In genomic region chr3:50300681-50301254, GRCh38 we compare ENCODE assay signal across 8 cellular contexts. TPM values are rescaled to one million over a fixed set of nuclear protein-coding genes. Genes with fewer than 3 reads are reported as not detected.
DNase-seq lines count a peak whose midpoint lies in the region; ATAC-seq and TF ChIP-seq lines count a peak whose summit lies in the region.

No MANE protein-coding gene starts in this region.

- no peaks in the 10 kb centered on the region for H3K27me3 Mint-ChIP-seq in activated CD4-positive, alpha-beta memory T cell treated with anti-CD3 and anti-CD28 coated beads for 36 hours

- no peaks in the 10 kb centered on the region for H3K9me3 Mint-ChIP-seq in activated CD4-positive, alpha-beta memory T cell treated with anti-CD3 and anti-CD28 coated beads for 36 hours

- H3K4me3 ChIP-seq in GM12865 (ENCODE audit: low read depth, low read length) (no peak overlapping the region), sigmoid colon (no peak overlapping the region)

- WGBS in sigmoid colon, 2 donors = 92 to 94% methylated on average over 6 of the region's 6 CpGs

- peaks cover 1% of the 10 kb centered on the region for H3K36me3 Mint-ChIP-seq in activated CD4-positive, alpha-beta memory T cell treated with anti-CD3 and anti-CD28 coated beads for 36 hours

- DNase-seq in GM12865 (ENCODE audit: low read depth) = peak; percentile 12
- DNase-seq in activated CD4-positive, alpha-beta memory T cell treated with anti-CD3 and anti-CD28 coated beads for 36 hours = no peak
- no peak for DNase-seq in foreskin keratinocyte
- no peak for DNase-seq in sigmoid colon
- no peak for DNase-seq in NOMO-1 (lab: John Stamatoyannopoulos, UW; ENCODE audit: unreplicated experiment in 2 of 2)
- no peak for DNase-seq in NCI-H524 treated with DMSO at 0.1 percent for 48 hours (lab: John Stamatoyannopoulos, UW)
- no peak for DNase-seq in NCI-H1417 treated with DMSO at 0.1 percent for 48 hours (lab: John Stamatoyannopoulos, UW)
- no peak for DNase-seq in NCI-H2107 (lab: John Stamatoyannopoulos, UW)

- TF ChIP-seq CTCF in GM12865 (IDR thresholded peaks at IDR 0.05; ENCODE audit: insufficient read depth, low read depth, low read length, missing control alignments) (no peak), foreskin keratinocyte (conservative IDR thresholded peaks at IDR 0.05) (no peak), sigmoid colon (IDR thresholded peaks at IDR 0.05) (no peak)

- H3K4me1 ChIP-seq in foreskin keratinocyte = peaks cover 17% of the 10 kb centered on the region
- peaks cover 4 to 45% (median 40%) of the 10 kb centered on the region in 4 donors for H3K4me1 ChIP-seq in sigmoid colon

- intact Hi-C loops in activated CD4-positive, alpha-beta memory T cell treated with anti-CD3 and anti-CD28 coated beads for 36 hours (cut with micrococcal nuclease) = no loop called here
- intact Hi-C loops in sigmoid colon (cut with DNase I) = no loop called here

- no peaks in the 10 kb centered on the region for H3K36me3 ChIP-seq in sigmoid colon

- H3K27ac ChIP-seq in foreskin keratinocyte (peak overlapping the region; percentile 94), sigmoid colon (peak overlapping the region; percentile 88 to 89 (median 88))

- no peaks in the 10 kb centered on the region for H3K9me3 ChIP-seq in sigmoid colon

- peak overlapping the region; percentile 95 for H3K27ac Mint-ChIP-seq in activated CD4-positive, alpha-beta memory T cell treated with anti-CD3 and anti-CD28 coated beads for 36 hours

- peaks cover 31% of the 10 kb centered on the region for H3K4me1 Mint-ChIP-seq in activated CD4-positive, alpha-beta memory T cell treated with anti-CD3 and anti-CD28 coated beads for 36 hours (ENCODE audit: low read depth)

- H3K27me3 ChIP-seq in foreskin keratinocyte (no peaks in the 10 kb centered on the region), sigmoid colon (no peaks in the 10 kb centered on the region)

- TF ChIP-seq POLR2A in sigmoid colon (IDR thresholded peaks at IDR 0.05) = no peak

- POLR2A ChIA-PET in activated CD4-positive, alpha-beta memory T cell treated with anti-CD3 and anti-CD28 coated beads for 36 hours (lab: Charles Lee) = no interaction called here

- H3K4me3 Mint-ChIP-seq in activated CD4-positive, alpha-beta memory T cell treated with anti-CD3 and anti-CD28 coated beads for 36 hours = peak overlapping the region; percentile 97

- ATAC-seq in foreskin keratinocyte = no peak

- TF ChIP-seq EP300 in sigmoid colon (IDR thresholded peaks at IDR 0.05) = no peak

- CTCF ChIA-PET in activated CD4-positive, alpha-beta memory T cell treated with anti-CD3 and anti-CD28 coated beads for 36 hours (lab: Charles Lee) = interaction anchor here (1.3 to 2.5 kb wide), 2 partner anchors 75 to 106 kb away, joined by 3 to 6 read pairs; no protein-coding TSS in a partner anchor

RNA-seq across cellular contexts. Expression of gene HYAL3, which starts 1.6 kb away (rescaled TPM):
- 1 to 10 TPM; 2.5 to 4.0 TPM for total RNA-seq in activated CD4-positive, alpha-beta memory T cell treated with anti-CD3 and anti-CD28 coated beads for 36 hours
- total RNA-seq in foreskin keratinocyte (8.3 and 8.4 TPM in 2 replicates), sigmoid colon (1 to 10 TPM; 2.1 to 8.3 (median 3.4) TPM)
- polyA plus RNA-seq in foreskin keratinocyte (11.4 and 12.4 TPM in 2 replicates), sigmoid colon (1 to 10 TPM in 2 of 3 donors, under 1 TPM in 1; 0.60 to 4.4 (median 2.8) TPM)

RNA-seq across cellular contexts. Expression of gene NAA80, which starts 1.6 kb away (rescaled TPM):
- 10 to 100 TPM; 18.8 to 19.6 TPM for total RNA-seq in activated CD4-positive, alpha-beta memory T cell treated with anti-CD3 and anti-CD28 coated beads for 36 hours
- total RNA-seq in foreskin keratinocyte (11.5 and 14.3 TPM in 2 replicates), sigmoid colon (1 to 10 TPM; 3.6 to 9.4 (median 7.6) TPM)
- polyA plus RNA-seq in foreskin keratinocyte (15.0 and 16.8 TPM in 2 replicates), sigmoid colon (1 to 10 TPM; 3.5 to 9.5 (median 4.2) TPM)

RNA-seq across cellular contexts. Expression of gene HYAL1, which starts 2.6 kb away (rescaled TPM):
- under 1 TPM in 1 of 2 experiments, not detected in 1; 0.14 TPM for total RNA-seq in activated CD4-positive, alpha-beta memory T cell treated with anti-CD3 and anti-CD28 coated beads for 36 hours
- total RNA-seq in foreskin keratinocyte (2.0 and 3.2 TPM in 2 replicates), sigmoid colon (1 to 10 TPM; 3.5 to 7.2 (median 4.2) TPM)
- polyA plus RNA-seq in foreskin keratinocyte (1.5 and 2.8 TPM in 2 replicates), sigmoid colon (10 to 100 TPM in 1 of 3 donors, 1 to 10 TPM in 2; 2.4 to 15.1 (median 9.5) TPM)

RNA-seq across cellular contexts. Expression of gene IFRD2, which starts 8.5 kb away (rescaled TPM):
- total RNA-seq in activated CD4-positive, alpha-beta memory T cell treated with anti-CD3 and anti-CD28 coated beads for 36 hours = 100 to 1,000 TPM; 111 to 112 TPM
- total RNA-seq in foreskin keratinocyte (140 and 166 TPM in 2 replicates), sigmoid colon (10 to 100 TPM; 46.7 to 59.1 (median 52.7) TPM)
- polyA plus RNA-seq in foreskin keratinocyte (137 and 158 TPM in 2 replicates), sigmoid colon (10 to 100 TPM; 24.5 to 73.1 (median 31.2) TPM)

RNA-seq across cellular contexts. Expression of gene HYAL2, which starts 21.8 kb away (rescaled TPM):
- 1 to 10 TPM; 4.8 to 5.7 TPM for total RNA-seq in activated CD4-positive, alpha-beta memory T cell treated with anti-CD3 and anti-CD28 coated beads for 36 hours
- total RNA-seq in foreskin keratinocyte = 57.8 and 59.1 TPM in 2 replicates
- 59.2 and 60.3 TPM in 2 replicates for polyA plus RNA-seq in foreskin keratinocyte
- total RNA-seq in sigmoid colon = 10 to 100 TPM; 41.6 to 62.6 (median 49.4) TPM
- polyA plus RNA-seq in sigmoid colon = 10 to 100 TPM in 2 of 3 donors, 1 to 10 TPM in 1; 8.6 to 45.8 (median 13.8) TPM
